Comparison of ENCODE assay signal across 18 cellular contexts in the genomic region with DNA sequence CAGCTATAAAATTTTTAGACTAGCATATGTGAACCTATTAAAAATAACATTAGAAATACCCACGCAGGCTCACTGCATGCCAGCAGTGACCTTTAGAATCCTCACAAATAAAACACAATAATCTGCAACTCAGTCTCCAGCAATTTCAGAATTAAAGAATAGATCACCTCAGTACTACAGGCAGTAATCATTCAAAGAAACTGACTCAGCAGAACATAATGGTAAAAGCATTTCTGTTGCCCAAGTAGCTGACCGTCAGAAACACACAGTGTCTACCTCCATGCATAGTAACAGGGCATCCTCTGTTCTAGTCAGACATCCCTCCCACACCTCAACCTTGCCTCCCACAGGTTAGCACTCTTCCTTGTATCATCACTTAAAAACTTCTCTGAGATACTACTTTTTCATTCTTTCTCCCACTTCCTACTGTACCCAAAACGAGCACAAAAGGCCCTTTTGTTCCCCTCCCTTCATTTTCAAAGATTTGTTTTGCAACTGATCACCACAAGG.
"Had no signal": no experiment of that assay in that cellular context is flagged by ENCODE, and none has a peak within 500 bp of the region (broad histone marks: within the 10 kb centered on the region; RNA-seq: fewer than 3 reads in every experiment).

No MANE protein-coding gene starts in this region.

- ATAC-seq: foreskin keratinocyte had no signal

- H3K4me3 Mint-ChIP-seq: activated naive CD8-positive, alpha-beta T cell; activated T-helper 1 cell treated with anti-CD3 and anti-CD28 coated beads, Interleukin-12 subunit alpha, Interleukin-12 subunit beta, Interleukin-2, Interleukin-4 antibody, amounts not matched to agents 30 ng/mL and 10 ng/mL and 1 ng/mL, durations not matched to agents 14 hours and 24 hours and 36 hours; neural crest cell; stimulated activated naive CD8-positive, alpha-beta T cell treated with anti-CD3 and anti-CD28 coated beads, Interleukin-15, Interleukin-2, amounts not matched to agents 100 ng/mL and 50 ng/mL, for 24 hours had no signal

- H3K27me3 Mint-ChIP-seq: activated naive CD8-positive, alpha-beta T cell; stimulated activated naive CD8-positive, alpha-beta T cell treated with anti-CD3 and anti-CD28 coated beads, Interleukin-15, Interleukin-2, amounts not matched to agents 100 ng/mL and 50 ng/mL, for 24 hours had no signal

- H3K27ac Mint-ChIP-seq: activated naive CD8-positive, alpha-beta T cell; activated T-helper 1 cell treated with anti-CD3 and anti-CD28 coated beads, Interleukin-12 subunit alpha, Interleukin-12 subunit beta, Interleukin-2, Interleukin-4 antibody, amounts not matched to agents 30 ng/mL and 10 ng/mL and 1 ng/mL, durations not matched to agents 14 hours and 24 hours and 36 hours; stimulated activated naive CD8-positive, alpha-beta T cell treated with anti-CD3 and anti-CD28 coated beads, Interleukin-15, Interleukin-2, amounts not matched to agents 100 ng/mL and 50 ng/mL, for 24 hours had no signal

- H3K9me3 Mint-ChIP-seq: activated T-helper 1 cell treated with anti-CD3 and anti-CD28 coated beads, Interleukin-12 subunit alpha, Interleukin-12 subunit beta, Interleukin-2, Interleukin-4 antibody, amounts not matched to agents 30 ng/mL and 10 ng/mL and 1 ng/mL, durations not matched to agents 14 hours and 24 hours and 36 hours; stimulated activated naive CD8-positive, alpha-beta T cell treated with anti-CD3 and anti-CD28 coated beads, Interleukin-15, Interleukin-2, amounts not matched to agents 100 ng/mL and 50 ng/mL, for 24 hours had no signal

- H3K9me3 ChIP-seq: left ventricle myocardium inferior, prostate gland, right atrium auricular region had no signal

- H3K27ac ChIP-seq: coronary artery, foreskin keratinocyte, left ventricle myocardium inferior, prostate gland, right atrium auricular region, skin epidermis, WERI-Rb-1 had no signal

- H3K4me3 ChIP-seq: coronary artery, left ventricle myocardium inferior, prostate gland, right atrium auricular region, skin epidermis had no signal

- H3K4me1 ChIP-seq: foreskin keratinocyte, left ventricle myocardium inferior, prostate gland, right atrium auricular region had no signal

- DNase-seq: activated CD4-positive, alpha-beta T cell treated with anti-CD3 and anti-CD28 coated beads for 1 hour; activated CD4-positive, alpha-beta T cell treated with anti-CD3 and anti-CD28 coated beads, Interleukin-2, amount 50 U/mL, for 4 hours; activated gamma-delta T cell treated with Interleukin-2 at 50 U/mL for 16 hours; amniotic stem cell; kidney; left ventricle myocardium inferior; T-helper 2 cell; trophoblast cell; WERI-Rb-1 had no signal

- H3K36me3 Mint-ChIP-seq: activated naive CD8-positive, alpha-beta T cell had no signal

- H3K27me3 ChIP-seq: foreskin keratinocyte, right atrium auricular region had no signal

- H3K36me3 ChIP-seq: left ventricle myocardium inferior, prostate gland, right atrium auricular region, WERI-Rb-1 had no signal
